Comparison of ENCODE assay signal across 8 cellular contexts in genomic region chr2:216023055-216023648, GRCh38. TPM values are rescaled to one million over a fixed set of nuclear protein-coding genes. Genes with fewer than 3 reads are reported as not detected.
DNase-seq lines count a peak whose midpoint lies in the region; ATAC-seq and TF ChIP-seq lines count a peak whose summit lies in the region.

No MANE protein-coding gene starts in this region.

- H3K9me3 ChIP-seq in left lung (no peaks in the 10 kb centered on the region), thoracic aorta (no peaks in the 10 kb centered on the region)

- in situ Hi-C loops in brain microvascular endothelial cell (cut with HindIII; ENCODE audit: low pct_ligation_motif_present, low sequenced_read_pairs): no loop called here

- ATAC-seq in GM21737 (IDR thresholded peaks at IDR 0.05; ENCODE audit: unreplicated experiment): peak; percentile 80
- peak; percentile 97 for ATAC-seq in SK-N-SH treated with all-trans-retinoic acid at 6 μM for 48 hours
- ATAC-seq in left lung: peak; percentile 92
- no peak for ATAC-seq in thoracic aorta (ENCODE audit: insufficient number of reproducible peaks, low FRiP score, low read depth)

- H3K4me3 ChIP-seq in brain microvascular endothelial cell (ENCODE audit: low read depth, low read length) (no peak overlapping the region), left lung (no peak overlapping the region), thoracic aorta (no peak overlapping the region)

- DNase-seq in activated CD8-positive, alpha-beta memory T cell treated with anti-CD3 and anti-CD28 coated beads for 24 hours: peak; percentile 69
- no peak for DNase-seq in activated CD8-positive, alpha-beta memory T cell treated with anti-CD3 and anti-CD28 coated beads, Interleukin-2, amount 50 U/mL, for 48 hours
- DNase-seq in HuH-7.5 (ENCODE audit: low spot score) (peak; percentile 60), brain microvascular endothelial cell (peak; percentile 43), left lung (no peak), thoracic aorta (ENCODE audit: low spot score) (no peak)

- intact Hi-C loops in left lung (cut with DNase I): no loop called here

- H3K36me3 ChIP-seq in brain microvascular endothelial cell (replicated peaks) (no peaks in the 10 kb centered on the region), left lung (no peaks in the 10 kb centered on the region), thoracic aorta (no peaks in the 10 kb centered on the region)

- no peaks in the 10 kb centered on the region for H3K4me1 ChIP-seq in left lung
- H3K4me1 ChIP-seq in thoracic aorta (ENCODE audit: control insufficient read depth in 1 of 2, low read depth in 2 of 2): no peaks in the 10 kb centered on the region

- TF ChIP-seq CTCF in brain microvascular endothelial cell (IDR thresholded peaks at IDR 0.05; ENCODE audit: low read depth, low read length, missing control alignments): peak; percentile 77
- TF ChIP-seq CTCF in left lung (IDR thresholded peaks at IDR 0.05): peak; percentile 45 to 60
- TF ChIP-seq CTCF in thoracic aorta (IDR thresholded peaks at IDR 0.05): peak; percentile 33

- H3K27me3 ChIP-seq in brain microvascular endothelial cell (replicated peaks): no peaks in the 10 kb centered on the region
- H3K27me3 ChIP-seq in left lung: no peaks in the 10 kb centered on the region
- no peaks in the 10 kb centered on the region for H3K27me3 ChIP-seq in thoracic aorta (replicated peaks; ENCODE audit: insufficient read depth)

- H3K27ac ChIP-seq in brain microvascular endothelial cell (no peak overlapping the region), left lung (no peak overlapping the region), thoracic aorta (no peak overlapping the region)

TF ChIP-seq in SK-N-SH treated with all-trans-retinoic acid at 6 μM for 48 hours, 23 proteins besides CTCF, POLR2A, EP300 and RAD21:
- TF ChIP-seq ZNF8 (CRISPR knock-in tag; IDR thresholded peaks at IDR 0.05) (no peak), ESRRG (CRISPR knock-in tag; IDR thresholded peaks at IDR 0.05) (no peak), ZNF70 (CRISPR knock-in tag; IDR thresholded peaks at IDR 0.05) (no peak), SNAI2 (CRISPR knock-in tag; IDR thresholded peaks at IDR 0.05) (no peak), ISL1 (CRISPR knock-in tag; IDR thresholded peaks at IDR 0.05) (no peak), TCF4 (CRISPR knock-in tag; IDR thresholded peaks at IDR 0.05; ENCODE audit: borderline replicate concordance) (no peak), CSRNP3 (CRISPR knock-in tag; IDR thresholded peaks at IDR 0.05) (no peak), ZFP30 (CRISPR knock-in tag; IDR thresholded peaks at IDR 0.05) (no peak), PPARA (CRISPR knock-in tag; IDR thresholded peaks at IDR 0.05; ENCODE audit: borderline replicate concordance) (no peak), OSR1 (CRISPR knock-in tag; IDR thresholded peaks at IDR 0.05) (no peak), CSDC2 (CRISPR knock-in tag; IDR thresholded peaks at IDR 0.05) (no peak), ZNF565 (CRISPR knock-in tag; conservative IDR thresholded peaks at IDR 0.05; ENCODE audit: low read depth) (no peak)

RNA-seq across cellular contexts. Expression of gene MREG, which starts 9.8 kb away (rescaled TPM):
- total RNA-seq in left lung (10 to 100 TPM; 13.9 to 17.1 TPM), thoracic aorta (10 to 100 TPM in 1 of 2 donors, 1 to 10 TPM in 1; 1.6 to 10.7 TPM)

RNA-seq across cellular contexts. Expression of gene PECR, which starts 58.5 kb away (rescaled TPM):
- total RNA-seq in left lung (10 to 100 TPM; 13.4 to 17.3 TPM), thoracic aorta (1 to 10 TPM; 2.8 to 7.3 TPM)

RNA-seq across cellular contexts. Expression of gene TMEM169, which starts 58.6 kb away (rescaled TPM):
- 1 to 10 TPM; 1.5 to 1.8 TPM for total RNA-seq in left lung
- not detected for total RNA-seq in thoracic aorta

Comparison
In these comparisons a context has a peak if more than half of its experiments do, and no peak if none do; other contexts are left out.
1. DNase-seq: peak in activated CD8-positive, alpha-beta memory T cell treated with anti-CD3 and anti-CD28 coated beads for 24 hours (single experiment), HuH-7.5 (single experiment) and brain microvascular endothelial cell (single experiment); none in activated CD8-positive, alpha-beta memory T cell treated with anti-CD3 and anti-CD28 coated beads, Interleukin-2, amount 50 U/mL, for 48 hours (single experiment), left lung (0 of 2) and thoracic aorta (single experiment).
2. Peak in every context shown above with its lines, with median percentiles within 50 percentile points of each other: CTCF ChIP-seq.